In the genomic region with DNA sequence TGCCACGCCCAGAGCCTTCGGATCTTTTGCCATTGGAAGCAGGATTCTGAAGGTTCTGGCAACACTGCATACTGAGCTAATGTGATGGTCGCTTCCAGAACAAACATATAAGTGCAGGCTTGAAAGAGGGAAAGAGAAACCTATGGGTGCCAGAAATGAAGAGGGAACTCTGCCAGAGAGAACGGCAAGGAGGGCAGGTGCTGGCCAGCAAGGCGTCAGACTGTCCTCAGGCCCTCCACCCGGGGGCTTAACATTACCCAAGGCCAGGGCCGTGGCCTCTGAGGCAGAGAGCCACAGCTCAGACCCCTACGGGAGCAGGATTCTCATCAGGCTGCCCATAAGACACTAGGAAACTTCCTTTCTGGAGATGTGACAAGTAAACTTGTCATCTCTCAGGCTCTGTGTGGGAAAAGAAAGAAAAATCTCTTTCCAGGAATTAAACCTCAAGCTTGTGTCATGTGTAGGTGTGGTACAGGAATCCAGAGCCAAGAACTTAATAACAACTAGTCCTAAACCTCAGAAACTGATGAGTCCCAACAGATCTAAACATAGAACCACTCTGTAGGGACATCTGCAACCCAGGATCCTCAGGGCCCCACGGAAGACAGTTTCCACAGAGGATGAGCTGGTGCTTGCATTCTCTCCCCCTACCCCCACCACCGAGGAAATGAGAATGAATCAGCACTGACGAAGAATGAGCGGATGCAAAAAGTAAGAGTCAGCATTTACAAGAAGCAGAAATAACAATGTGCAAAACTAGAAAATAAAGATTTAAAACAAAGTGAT, we compare ENCODE assay signal across 8 cellular contexts.
A peak's percentile ranks its signal among the peaks of the same experiment; 100 is the strongest.
DNase-seq lines count a peak whose midpoint lies in the region; ATAC-seq and TF ChIP-seq lines count a peak whose summit lies in the region.

No MANE protein-coding gene starts in this region.

- H3K4me3 ChIP-seq in CD4-positive, CD25-positive, alpha-beta regulatory T cell (ENCODE audit: low read depth, low read length): no peak overlapping the region
- H3K4me3 ChIP-seq in PC-3 (ENCODE audit: low read length): no peak overlapping the region
- H3K4me3 ChIP-seq in choroid plexus epithelial cell (ENCODE audit: low read depth, low read length): no peak overlapping the region

- H3K36me3 Mint-ChIP-seq in CD4-positive, CD25-positive, alpha-beta regulatory T cell: no peaks in the 10 kb centered on the region
- peaks cover 26% of the 10 kb centered on the region for H3K36me3 Mint-ChIP-seq in nephron progenitor cell (ENCODE audit: low read depth)

- POLR2A ChIA-PET in PC-3 (lab: Charles Lee; ENCODE audit: unreplicated experiment): interaction anchor here (0.6 kb wide), 1 partner anchor 185 kb away, joined by 3 read pairs; no protein-coding TSS in a partner anchor

- no peaks in the 10 kb centered on the region for H4K20me1 ChIP-seq in PC-3 (ENCODE audit: low read length)

- H3K79me2 ChIP-seq in PC-3 (ENCODE audit: low read length): no peaks in the 10 kb centered on the region

- no TSS peak for BruUV-seq in PC-3 (replicated peaks; lab: Mats Ljungman, UMichigan)

- no peaks in the 10 kb centered on the region for H3K36me3 ChIP-seq in CD4-positive, CD25-positive, alpha-beta regulatory T cell (ENCODE audit: control insufficient read depth, insufficient read depth, low read length)
- H3K36me3 ChIP-seq in PC-3 (ENCODE audit: low read depth, low read length): no peaks in the 10 kb centered on the region

- no peaks in the 10 kb centered on the region for H3F3A ChIP-seq in PC-3 (ENCODE audit: low read length, unreplicated experiment)

- no peaks in the 10 kb centered on the region for H3K4me1 ChIP-seq in CD4-positive, CD25-positive, alpha-beta regulatory T cell (ENCODE audit: control insufficient read depth, insufficient read depth, low read length, poor library complexity, severe bottlenecking)
- H3K4me1 ChIP-seq in PC-3 (ENCODE audit: insufficient read depth, low read length): peaks cover 44% of the 10 kb centered on the region

- TF ChIP-seq CTCF in PC-3 (conservative IDR thresholded peaks at IDR 0.05; ENCODE audit: low read depth, low read length) (no peak), choroid plexus epithelial cell (conservative IDR thresholded peaks at IDR 0.05; ENCODE audit: low read depth, low read length) (no peak), nephron progenitor cell (IDR thresholded peaks at IDR 0.05) (no peak)

- H3K4me2 ChIP-seq in PC-3 (ENCODE audit: low read length): peak overlapping the region; percentile 55

- peak in 1 of 3 donors; percentile 71 for DNase-seq in CD4-positive, CD25-positive, alpha-beta regulatory T cell
- peak; percentile 73 for DNase-seq in PC-3
- peak; percentile 80 for DNase-seq in choroid plexus epithelial cell (ENCODE audit: low read depth)
- DNase-seq in nephron progenitor cell: no peak
- DNase-seq in posterior vena cava (ENCODE audit: low spot score): no peak
- no peak for DNase-seq in NCI-H1694 (lab: John Stamatoyannopoulos, UW)
- DNase-seq in CD1c-positive myeloid dendritic cell (ENCODE audit: extremely low spot score): no peak

- no peaks in the 10 kb centered on the region for H3K9me3 ChIP-seq in CD4-positive, CD25-positive, alpha-beta regulatory T cell (ENCODE audit: control insufficient read depth in 2 of 2, low read length in 2 of 2)
- no peaks in the 10 kb centered on the region for H3K9me3 ChIP-seq in PC-3 (ENCODE audit: low read length)

- CTCF ChIA-PET in PC-3 (lab: Charles Lee): no interaction called here

- H3K9me2 ChIP-seq in PC-3 (replicated peaks; ENCODE audit: low read length): no peaks in the 10 kb centered on the region

- H3K4me3 Mint-ChIP-seq in CD4-positive, CD25-positive, alpha-beta regulatory T cell: peak overlapping the region in 1 of 4 donors; percentile 43
- H3K4me3 Mint-ChIP-seq in nephron progenitor cell: no peak overlapping the region

- ATAC-seq in CD4-positive, CD25-positive, alpha-beta regulatory T cell (ENCODE audit: low read depth in 2 of 2): peak; percentile 60 to 67
- peak; percentile 78 for ATAC-seq in PC-3
- ATAC-seq in HG03565 (IDR thresholded peaks at IDR 0.05; ENCODE audit: unreplicated experiment): no peak

- no peaks in the 10 kb centered on the region for H3K27me3 Mint-ChIP-seq in CD4-positive, CD25-positive, alpha-beta regulatory T cell
- H3K27me3 Mint-ChIP-seq in nephron progenitor cell (ENCODE audit: low read depth, poor library complexity): no peaks in the 10 kb centered on the region

- peaks cover 4 to 14% (median 9%) of the 10 kb centered on the region in 4 donors for H3K4me1 Mint-ChIP-seq in CD4-positive, CD25-positive, alpha-beta regulatory T cell
- H3K4me1 Mint-ChIP-seq in nephron progenitor cell: peaks cover 14% of the 10 kb centered on the region

- no peak overlapping the region for H3K27ac ChIP-seq in CD4-positive, CD25-positive, alpha-beta regulatory T cell (ENCODE audit: insufficient read depth, low read length, poor library complexity, severe bottlenecking)
- H3K27ac ChIP-seq in PC-3 (ENCODE audit: low read length): peak overlapping the region; percentile 77

- peak overlapping the region; percentile 42 to 90 (median 84) for H3K27ac Mint-ChIP-seq in CD4-positive, CD25-positive, alpha-beta regulatory T cell
- peak overlapping the region; percentile 65 for H3K27ac Mint-ChIP-seq in nephron progenitor cell

- H2AFZ ChIP-seq in PC-3 (ENCODE audit: low read length): peak overlapping the region; percentile 63

- H3K9ac ChIP-seq in PC-3 (ENCODE audit: low read length): peak overlapping the region; percentile 4; the same call in 1 of the 2 replicates

- H3K9me3 Mint-ChIP-seq in CD4-positive, CD25-positive, alpha-beta regulatory T cell: no peaks in the 10 kb centered on the region
- H3K9me3 Mint-ChIP-seq in nephron progenitor cell: no peaks in the 10 kb centered on the region

- intact Hi-C loops in PC-3 (cut with micrococcal nuclease) (loop anchor here (5.0 kb wide), 1 partner anchor 282 kb away; no protein-coding TSS in a partner anchor), posterior vena cava (cut with DNase I) (no loop called here)

- no peaks in the 10 kb centered on the region for H3K27me3 ChIP-seq in CD4-positive, CD25-positive, alpha-beta regulatory T cell (ENCODE audit: control insufficient read depth, insufficient read depth, low read length)
- H3K27me3 ChIP-seq in PC-3 (ENCODE audit: low read length): no peaks in the 10 kb centered on the region

Comparison
In these comparisons a context has a peak if more than half of its experiments do, and no peak if none do; other contexts are left out.
1. DNase-seq: peak in PC-3 (single experiment) and choroid plexus epithelial cell (single experiment); none in nephron progenitor cell (single experiment), posterior vena cava (single experiment), NCI-H1694 (single experiment) and CD1c-positive myeloid dendritic cell (single experiment).